8 cellular contexts compared by ENCODE assay signal in genomic region chr6:32175711-32176475, GRCh38. TPM values are rescaled to one million over a fixed set of nuclear protein-coding genes. Genes with fewer than 3 reads are reported as not detected.
DNase-seq lines count a peak whose midpoint lies in the region; ATAC-seq, FAIRE-seq and TF ChIP-seq lines count a peak whose summit lies in the region.

Gene AGPAT1 (minus strand): TSS chr6:32176084. CDS start chr6:32171496, 4,588 bp downstream.

- peak within 1 kb of the TSS; percentile 98 for H3K9ac ChIP-seq in adipocyte (ENCODE audit: low read length)

- DNase-seq in ELR (ENCODE audit: low read depth) (peak; percentile 98), NCI-H146 treated with DMSO at 0.1 percent for 48 hours (lab: John Stamatoyannopoulos, UW; ENCODE audit: unreplicated experiment) (peak; percentile 89), T-cell (peak; percentile 89 to 98 (median 96)), adipocyte (ENCODE audit: low read depth) (peak; percentile 99), Right ventricle myocardium superior (peak; percentile 99), pancreas (peak; percentile 93 to 98 (median 96))

- ATAC-seq in HG02588 (IDR thresholded peaks at IDR 0.05; ENCODE audit: unreplicated experiment) (peak; percentile 34), T-cell (replicated peaks in 1 of 4) (peak; percentile 48 to 55 (median 50)), Right ventricle myocardium superior (ENCODE audit: poor library complexity) (peak; percentile 72), pancreas (peak; percentile 59 to 80 (median 72))

- H3K4me1 Mint-ChIP-seq in T-cell, result peaks cover 77 to 87% (median 80%) of the 10 kb centered on the region in 3 donors

- peaks cover 13% of the 10 kb centered on the region for H3K36me3 Mint-ChIP-seq in T-cell

- intact Hi-C loops in Right ventricle myocardium superior (cut with DNase I), result no loop called here
- intact Hi-C loops in pancreas (cut with DNase I), result no loop called here

- H3K4me1 ChIP-seq in adipocyte (ENCODE audit: control insufficient read depth, insufficient read depth, low read length) (peaks cover 35% of the 10 kb centered on the region), pancreas (peaks cover 20 to 31% (median 24%) of the 10 kb centered on the region in 3 donors), thymus (ENCODE audit: control insufficient read depth, insufficient read depth, low read length) (peaks cover 26% of the 10 kb centered on the region)

- POLR2A ChIA-PET in T-cell (lab: Charles Lee), result no interaction called here

- H3K27ac ChIP-seq in pancreas (peak within 1 kb of the TSS; percentile 86 to 96 (median 90)), thymus (ENCODE audit: low read depth) (peak within 1 kb of the TSS; percentile 95)

- no peaks in the 10 kb centered on the region for H3K9me3 Mint-ChIP-seq in T-cell

- H3K27me3 Mint-ChIP-seq in T-cell, result no peaks in the 10 kb centered on the region

- WGBS in pancreas, 2 donors, result 0 to 1% methylated on average over 21 to 27 of the region's 27 CpGs
- WGBS in thymus, result under 1% methylated on average over 27 of the region's 27 CpGs

- CTCF ChIA-PET in T-cell (lab: Charles Lee), result interaction anchor here in 1 of 2 donors (0.6 kb wide), 1 partner anchor 20 kb away, joined by 4 read pairs; no protein-coding TSS in a partner anchor

- peak within 1 kb of the TSS; percentile 96 to 99 for H3K27ac Mint-ChIP-seq in T-cell

- peak within 1 kb of the TSS; percentile 92 to 98 (median 95) for H3K4me3 Mint-ChIP-seq in T-cell

- H3K9me3 ChIP-seq in adipocyte (ENCODE audit: control insufficient read depth, low read length), result no peaks in the 10 kb centered on the region
- no peaks in the 10 kb centered on the region for H3K9me3 ChIP-seq in pancreas
- H3K9me3 ChIP-seq in thymus (ENCODE audit: control insufficient read depth), result no peaks in the 10 kb centered on the region

- FAIRE-seq in pancreas (lab: Jason Lieb, UNC), result no peak

- H3K27me3 ChIP-seq in adipocyte (replicated peaks; ENCODE audit: control insufficient read depth, insufficient read depth, low read length) (no peaks in the 10 kb centered on the region), pancreas (no peaks in the 10 kb centered on the region), thymus (ENCODE audit: control insufficient read depth, insufficient read depth) (no peaks in the 10 kb centered on the region)

- H3K4me3 ChIP-seq in adipocyte (ENCODE audit: low read length) (peak within 1 kb of the TSS; percentile 97), pancreas (peak within 1 kb of the TSS; percentile 73 to 88 (median 77)), thymus (ENCODE audit: low read length) (peak within 1 kb of the TSS; percentile 80)

- no peak for TF ChIP-seq CTCF in pancreas (IDR thresholded peaks at IDR 0.05)

- H3K36me3 ChIP-seq in adipocyte (ENCODE audit: control insufficient read depth, insufficient read depth, low read length, severe bottlenecking) (peaks cover 13% of the 10 kb centered on the region), pancreas (no peaks in the 10 kb centered on the region), thymus (ENCODE audit: control insufficient read depth, insufficient read depth) (peaks cover 16% of the 10 kb centered on the region)

RNA-seq across cellular contexts. Expression of gene AGPAT1, which starts in this region (rescaled TPM):
- 10 to 100 TPM; 23.5 to 34.6 (median 31.0) TPM for total RNA-seq in T-cell
- 44.2 TPM for total RNA-seq in Right ventricle myocardium superior
- 10 to 100 TPM; 10.1 to 28.1 (median 15.7) TPM for total RNA-seq in pancreas
- polyA plus RNA-seq in pancreas, result 10 to 100 TPM; 19.6 to 24.5 TPM
- 32.6 TPM for polyA plus RNA-seq in thymus

Comparison
In these comparisons a context has a peak if more than half of its experiments do, and no peak if none do; other contexts are left out.
1. Peak in every context shown above with its lines: DNase-seq, ATAC-seq, H3K4me3 ChIP-seq and H3K27ac ChIP-seq.